ENCODE assay signal across 1 cellular context in genomic region chr15:42133892-42134502, GRCh38.
TF ChIP-seq lines count a peak whose summit lies in the region.

No MANE protein-coding gene starts in this region.

TF ChIP-seq in HepG2, 621 proteins besides CTCF, POLR2A, EP300 and RAD21 (continued from another document):
- TF ChIP-seq AHDC1 (CRISPR knock-in tag; IDR thresholded peaks at IDR 0.05; ENCODE audit: borderline replicate concordance): no peak
- TF ChIP-seq KDM2A (CRISPR knock-in tag; IDR thresholded peaks at IDR 0.05; ENCODE audit: borderline replicate concordance, low read depth): peak; percentile 43; the same call in 1 of the 2 replicates
TF ChIP-seq in HepG2: peak in this region for 20.
